ENCODE assay signal across 21 cellular contexts in genomic region chr7:11191574-11192220, GRCh38.
DNase-seq lines count a peak whose midpoint lies in the region; ATAC-seq and TF ChIP-seq lines count a peak whose summit lies in the region.
"Had no signal": no experiment of that assay in that cellular context is flagged by ENCODE, and none has a peak within 500 bp of the region (broad histone marks: within the 10 kb centered on the region; RNA-seq: fewer than 3 reads in every experiment).

No MANE protein-coding gene starts in this region.

- no peak overlapping the region for H2AK5ac ChIP-seq in trophoblast cell (ENCODE audit: low read length)

- no peak overlapping the region for H3K14ac ChIP-seq in trophoblast cell (ENCODE audit: low read length)

- ATAC-seq in WTC11, result peak; percentile 55
- ATAC-seq: activated CD8-positive, alpha-beta memory T cell treated with anti-CD3 and anti-CD28 coated beads, Interleukin-2, amount 10 ng/mL, durations not matched to agents 7 days and 5 days had no signal

- no peak overlapping the region for H3K27ac Mint-ChIP-seq in WTC11
- H3K27ac Mint-ChIP-seq: activated CD8-positive, alpha-beta memory T cell treated with anti-CD3 and anti-CD28 coated beads, Interleukin-2, amount 10 ng/mL, durations not matched to agents 7 days and 5 days; B cell had no signal

- H3K4ac ChIP-seq in trophoblast cell (ENCODE audit: low read depth, low read length), result no peak overlapping the region

- no peaks in the 10 kb centered on the region for H3K36me3 ChIP-seq in trophoblast cell (ENCODE audit: control insufficient read depth in 1 of 2, insufficient read depth in 2 of 2, low read length in 2 of 2)
- H3K36me3 ChIP-seq: SJSA1, stomach, transverse colon had no signal

- no peak overlapping the region for H2BK12ac ChIP-seq in trophoblast cell (ENCODE audit: low read length)

- H3K9ac ChIP-seq in trophoblast cell (ENCODE audit: low read length), result no peak overlapping the region

- peaks cover 7% of the 10 kb centered on the region for H3K79me1 ChIP-seq in trophoblast cell (ENCODE audit: low read length)

- H3K18ac ChIP-seq in trophoblast cell (ENCODE audit: low read length), result no peak overlapping the region

- no peak overlapping the region for H4K91ac ChIP-seq in trophoblast cell (ENCODE audit: low read depth, low read length)

- H2BK120ac ChIP-seq in trophoblast cell (ENCODE audit: insufficient read depth, low read length, poor library complexity), result no peak overlapping the region

- peaks cover 96% of the 10 kb centered on the region for H3K27me3 Mint-ChIP-seq in WTC11 (ENCODE audit: low read depth)

- H4K12ac ChIP-seq in trophoblast cell (ENCODE audit: low read depth, low read length), result no peak overlapping the region

- POLR2A ChIA-PET in WTC11 (lab: Charles Lee), result no interaction called here

- peak overlapping the region; percentile 79 for H3K4me3 Mint-ChIP-seq in WTC11
- H3K4me3 Mint-ChIP-seq: activated CD8-positive, alpha-beta memory T cell treated with anti-CD3 and anti-CD28 coated beads, Interleukin-2, amount 10 ng/mL, durations not matched to agents 7 days and 5 days; B cell had no signal

- no peak for TF ChIP-seq CTCF in WTC11 (IDR thresholded peaks at IDR 0.05)

- WGBS in trophoblast cell (ENCODE audit: extremely low coverage, insufficient coverage, insufficient read length), result no CpG with 5 or more reads among the region's 4 CpGs

- peak overlapping the region; percentile 78 for H2AFZ ChIP-seq in trophoblast cell (ENCODE audit: insufficient read depth, low read length, poor library complexity)

- no peak overlapping the region for H3K23ac ChIP-seq in trophoblast cell (ENCODE audit: low read length)

- no peak overlapping the region for H4K8ac ChIP-seq in trophoblast cell (ENCODE audit: low read depth, low read length)

- no peaks in the 10 kb centered on the region for H3K9me3 ChIP-seq in trophoblast cell (ENCODE audit: insufficient read depth, low read depth, low read length)
- H3K9me3 ChIP-seq: SJSA1, stomach, transverse colon had no signal

- peaks cover 6 to 13% of the 10 kb centered on the region in 2 experiments for H3K4me1 ChIP-seq in trophoblast cell (ENCODE audit: control insufficient read depth in 1 of 2, insufficient read depth in 2 of 2, low read length in 2 of 2)
- H3K4me1 ChIP-seq: SJSA1 had no signal

- H3K36me3 Mint-ChIP-seq in WTC11, result no peaks in the 10 kb centered on the region
- H3K36me3 Mint-ChIP-seq: activated CD8-positive, alpha-beta memory T cell treated with anti-CD3 and anti-CD28 coated beads, Interleukin-2, amount 10 ng/mL, durations not matched to agents 7 days and 5 days had no signal

- H3K27me3 ChIP-seq in trophoblast cell (ENCODE audit: insufficient read depth, low read length), result no peaks in the 10 kb centered on the region
- H3K27me3 ChIP-seq: SJSA1, stomach, transverse colon had no signal

- no peak overlapping the region for H3K4me3 ChIP-seq in trophoblast cell (ENCODE audit: low read depth, low read length)
- H3K4me3 ChIP-seq: SJSA1, transverse colon had no signal

- H2BK5ac ChIP-seq in trophoblast cell (ENCODE audit: low read depth, low read length, poor library complexity), result no peak overlapping the region

- no peaks in the 10 kb centered on the region for H3K9me3 Mint-ChIP-seq in WTC11

- H3K27ac ChIP-seq in trophoblast cell (ENCODE audit: low read depth, low read length), result no peak overlapping the region
- H3K27ac ChIP-seq: SJSA1 had no signal

- peaks cover 69% of the 10 kb centered on the region for H3K4me1 Mint-ChIP-seq in WTC11
- H3K4me1 Mint-ChIP-seq: B cell had no signal

- H3K79me2 ChIP-seq in trophoblast cell (ENCODE audit: control insufficient read depth, insufficient read depth, low read length, poor library complexity), result no peaks in the 10 kb centered on the region

- CTCF ChIA-PET in WTC11 (lab: Charles Lee), result no interaction called here

- DNase-seq in NCI-H146 (lab: John Stamatoyannopoulos, UW), result peak; percentile 17
- no peak for DNase-seq in NCI-H146 treated with DMSO at 0.1 percent for 48 hours (lab: John Stamatoyannopoulos, UW; ENCODE audit: unreplicated experiment)
- peak; percentile 68 for DNase-seq in WTC11 (ENCODE audit: low spot score)
- peak; percentile 29 for DNase-seq in iPS-NIHi11 (ENCODE audit: low spot score)
- no peak for DNase-seq in trophoblast cell
- no peak for DNase-seq in NCI-H1436 treated with DMSO at 0.1 percent for 48 hours (lab: John Stamatoyannopoulos, UW)
- DNase-seq in globus pallidus (ENCODE audit: low spot score), result no peak
- DNase-seq in NOMO-1 (lab: John Stamatoyannopoulos, UW; ENCODE audit: unreplicated experiment in 2 of 2), result no peak
- DNase-seq: activated CD4-positive, alpha-beta T cell treated with anti-CD3 and anti-CD28 coated beads for 4 hours; activated CD8-positive, alpha-beta memory T cell treated with anti-CD3 and anti-CD28 coated beads, Interleukin-2, amount 10 ng/mL, durations not matched to agents 7 days and 5 days; activated naive CD4-positive, alpha-beta T cell treated with anti-CD3 and anti-CD28 coated beads, Interleukin-2, amount 50 U/mL, for 16 hours; anterior cingulate cortex; COR-L47; DND-41; NCI-H1105 treated with DMSO at 0.1 percent for 48 hours; occipital lobe; stimulated activated CD4-positive, alpha-beta T cell treated with anti-CD3 and anti-CD28 coated beads, Interleukin-12 subunit alpha, Interleukin-12 subunit beta, amount 100 ng/mL, for 4 hours; stomach; transverse colon had no signal

- H3K4me2 ChIP-seq in trophoblast cell (ENCODE audit: low read length), result no peak overlapping the region

TF ChIP-seq in WTC11, 78 proteins besides CTCF, POLR2A, EP300 and RAD21 (continues in another document):
- TF ChIP-seq, protein P1, sequence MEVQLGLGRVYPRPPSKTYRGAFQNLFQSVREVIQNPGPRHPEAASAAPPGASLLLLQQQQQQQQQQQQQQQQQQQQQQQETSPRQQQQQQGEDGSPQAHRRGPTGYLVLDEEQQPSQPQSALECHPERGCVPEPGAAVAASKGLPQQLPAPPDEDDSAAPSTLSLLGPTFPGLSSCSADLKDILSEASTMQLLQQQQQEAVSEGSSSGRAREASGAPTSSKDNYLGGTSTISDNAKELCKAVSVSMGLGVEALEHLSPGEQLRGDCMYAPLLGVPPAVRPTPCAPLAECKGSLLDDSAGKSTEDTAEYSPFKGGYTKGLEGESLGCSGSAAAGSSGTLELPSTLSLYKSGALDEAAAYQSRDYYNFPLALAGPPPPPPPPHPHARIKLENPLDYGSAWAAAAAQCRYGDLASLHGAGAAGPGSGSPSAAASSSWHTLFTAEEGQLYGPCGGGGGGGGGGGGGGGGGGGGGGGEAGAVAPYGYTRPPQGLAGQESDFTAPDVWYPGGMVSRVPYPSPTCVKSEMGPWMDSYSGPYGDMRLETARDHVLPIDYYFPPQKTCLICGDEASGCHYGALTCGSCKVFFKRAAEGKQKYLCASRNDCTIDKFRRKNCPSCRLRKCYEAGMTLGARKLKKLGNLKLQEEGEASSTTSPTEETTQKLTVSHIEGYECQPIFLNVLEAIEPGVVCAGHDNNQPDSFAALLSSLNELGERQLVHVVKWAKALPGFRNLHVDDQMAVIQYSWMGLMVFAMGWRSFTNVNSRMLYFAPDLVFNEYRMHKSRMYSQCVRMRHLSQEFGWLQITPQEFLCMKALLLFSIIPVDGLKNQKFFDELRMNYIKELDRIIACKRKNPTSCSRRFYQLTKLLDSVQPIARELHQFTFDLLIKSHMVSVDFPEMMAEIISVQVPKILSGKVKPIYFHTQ (CRISPR knock-in tag; IDR thresholded peaks at IDR 0.05), result no peak
- TF ChIP-seq STAT6 (CRISPR knock-in tag; conservative IDR thresholded peaks at IDR 0.05; ENCODE audit: low read depth) (no peak), ZNF121 (CRISPR knock-in tag; IDR thresholded peaks at IDR 0.05) (no peak), MXD4 (CRISPR knock-in tag; IDR thresholded peaks at IDR 0.05; ENCODE audit: borderline replicate concordance) (no peak), TEAD1 (CRISPR knock-in tag; IDR thresholded peaks at IDR 0.05) (no peak), KAT7 (CRISPR knock-in tag; IDR thresholded peaks at IDR 0.05; ENCODE audit: borderline replicate concordance) (no peak)
- TF ChIP-seq, protein P2, sequence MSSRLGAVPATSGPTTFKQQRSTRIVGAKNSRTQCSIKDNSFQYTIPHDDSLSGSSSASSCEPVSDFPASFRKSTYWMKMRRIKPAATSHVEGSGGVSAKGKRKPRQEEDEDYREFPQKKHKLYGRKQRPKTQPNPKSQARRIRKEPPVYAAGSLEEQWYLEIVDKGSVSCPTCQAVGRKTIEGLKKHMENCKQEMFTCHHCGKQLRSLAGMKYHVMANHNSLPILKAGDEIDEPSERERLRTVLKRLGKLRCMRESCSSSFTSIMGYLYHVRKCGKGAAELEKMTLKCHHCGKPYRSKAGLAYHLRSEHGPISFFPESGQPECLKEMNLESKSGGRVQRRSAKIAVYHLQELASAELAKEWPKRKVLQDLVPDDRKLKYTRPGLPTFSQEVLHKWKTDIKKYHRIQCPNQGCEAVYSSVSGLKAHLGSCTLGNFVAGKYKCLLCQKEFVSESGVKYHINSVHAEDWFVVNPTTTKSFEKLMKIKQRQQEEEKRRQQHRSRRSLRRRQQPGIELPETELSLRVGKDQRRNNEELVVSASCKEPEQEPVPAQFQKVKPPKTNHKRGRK (CRISPR knock-in tag; IDR thresholded peaks at IDR 0.05; ENCODE audit: borderline replicate concordance), result no peak

Comparison
In these comparisons a context has a peak if more than half of its experiments do, and no peak if none do; other contexts are left out.
1. DNase-seq: peak in NCI-H146 (single experiment), WTC11 (single experiment) and iPS-NIHi11 (single experiment); none in NCI-H146 treated with DMSO at 0.1 percent for 48 hours (single experiment), trophoblast cell (0 of 2), NCI-H1436 treated with DMSO at 0.1 percent for 48 hours (single experiment), globus pallidus (single experiment) and NOMO-1 (0 of 2).